Comparison of ENCODE assay signal across 8 cellular contexts in the genomic region with DNA sequence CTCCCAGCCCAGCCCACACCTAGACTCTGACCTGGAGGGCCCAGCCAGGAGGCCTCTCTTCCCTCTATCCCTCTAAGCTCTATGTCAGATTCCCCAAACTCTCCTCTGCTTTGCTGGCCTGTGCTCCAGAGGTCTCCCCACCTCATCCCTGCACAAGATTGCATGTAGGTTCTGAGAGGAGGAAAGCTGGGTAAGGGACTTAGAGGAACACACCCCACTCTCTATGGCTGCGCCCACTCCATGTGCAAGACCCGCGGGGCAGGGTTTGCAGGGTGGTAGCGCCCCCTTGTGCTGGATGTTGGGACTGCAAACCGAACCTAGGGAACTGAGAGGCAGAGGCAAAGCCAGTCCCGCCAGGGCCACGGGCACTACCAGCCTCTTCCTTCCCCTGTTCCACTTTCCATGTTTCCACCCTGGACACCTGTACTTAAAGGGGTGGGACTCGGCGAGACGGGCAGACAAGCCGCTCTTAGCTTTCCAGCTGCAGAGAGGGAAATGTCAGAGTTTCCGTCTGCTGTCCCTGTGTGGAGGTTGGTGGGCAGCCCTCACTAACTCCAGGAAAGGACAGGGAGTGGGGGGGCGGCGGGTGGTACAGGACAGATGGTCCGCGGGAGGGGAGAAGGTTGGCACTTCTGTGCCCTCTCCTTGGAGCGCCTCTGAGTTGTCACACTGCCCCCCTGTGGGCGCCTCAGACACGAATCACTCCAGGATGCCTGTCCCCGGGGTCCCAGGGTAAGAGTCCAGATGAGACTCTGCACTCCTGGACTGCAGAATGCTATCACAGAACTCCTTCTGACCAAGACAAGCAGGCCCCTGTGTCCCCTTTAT. TPM values are rescaled to one million over a fixed set of nuclear protein-coding genes. Genes with fewer than 3 reads are reported as not detected.
DNase-seq lines count a peak whose midpoint lies in the region; ATAC-seq and TF ChIP-seq lines count a peak whose summit lies in the region.

No MANE protein-coding gene starts in this region.

- TF ChIP-seq CTCF in CD8-positive, alpha-beta T cell (IDR thresholded peaks at IDR 0.05) = peak; percentile 86

- peaks cover 15% of the 10 kb centered on the region for H3K27me3 Mint-ChIP-seq in CD8-positive, alpha-beta T cell (ENCODE audit: low read depth)
- peaks cover 5% of the 10 kb centered on the region for H3K27me3 Mint-ChIP-seq in activated T-helper 17 cell treated with anti-CD3 and anti-CD28 coated beads, Interleukin-2, amount 50 U/mL, for 72 hours
- peaks cover 20 to 29% of the 10 kb centered on the region in 2 donors for H3K27me3 Mint-ChIP-seq in natural killer cell treated with Interleukin-12 subunit alpha and Interleukin-12 subunit beta and Interleukin-15 and Interleukin-18, amount 100 ng/mL, for 72 hours
- H3K27me3 Mint-ChIP-seq in stimulated activated memory B cell treated with anti-CD40 and anti-IgM and Interleukin-4, amounts not matched to agents 10 μg/mL and 1 μg/mL and 100 μg/mL, for 72 hours = no peaks in the 10 kb centered on the region

- peak overlapping the region; percentile 83 for H3K4me3 Mint-ChIP-seq in CD8-positive, alpha-beta T cell
- H3K4me3 Mint-ChIP-seq in activated T-helper 17 cell treated with anti-CD3 and anti-CD28 coated beads, Interleukin-2, amount 50 U/mL, for 72 hours = peak overlapping the region; percentile 80
- H3K4me3 Mint-ChIP-seq in natural killer cell treated with Interleukin-12 subunit alpha and Interleukin-12 subunit beta and Interleukin-15 and Interleukin-18, amount 100 ng/mL, for 72 hours = peak overlapping the region; percentile 79
- peak overlapping the region; percentile 76 for H3K4me3 Mint-ChIP-seq in stimulated activated memory B cell treated with anti-CD40 and anti-IgM and Interleukin-4, amounts not matched to agents 10 μg/mL and 1 μg/mL and 100 μg/mL, for 72 hours

- no peaks in the 10 kb centered on the region for H3K9me3 ChIP-seq in CD8-positive, alpha-beta T cell (ENCODE audit: low read length)

- no peaks in the 10 kb centered on the region for H3K9me3 Mint-ChIP-seq in CD8-positive, alpha-beta T cell
- H3K9me3 Mint-ChIP-seq in activated T-helper 17 cell treated with anti-CD3 and anti-CD28 coated beads, Interleukin-2, amount 50 U/mL, for 72 hours = no peaks in the 10 kb centered on the region
- no peaks in the 10 kb centered on the region for H3K9me3 Mint-ChIP-seq in natural killer cell treated with Interleukin-12 subunit alpha and Interleukin-12 subunit beta and Interleukin-15 and Interleukin-18, amount 100 ng/mL, for 72 hours
- no peaks in the 10 kb centered on the region for H3K9me3 Mint-ChIP-seq in stimulated activated memory B cell treated with anti-CD40 and anti-IgM and Interleukin-4, amounts not matched to agents 10 μg/mL and 1 μg/mL and 100 μg/mL, for 72 hours

- H3K36me3 Mint-ChIP-seq in CD8-positive, alpha-beta T cell = no peaks in the 10 kb centered on the region
- no peaks in the 10 kb centered on the region for H3K36me3 Mint-ChIP-seq in activated T-helper 17 cell treated with anti-CD3 and anti-CD28 coated beads, Interleukin-2, amount 50 U/mL, for 72 hours (ENCODE audit: low read depth)
- peaks cover 7% of the 10 kb centered on the region for H3K36me3 Mint-ChIP-seq in natural killer cell treated with Interleukin-12 subunit alpha and Interleukin-12 subunit beta and Interleukin-15 and Interleukin-18, amount 100 ng/mL, for 72 hours
- no peaks in the 10 kb centered on the region for H3K36me3 Mint-ChIP-seq in stimulated activated memory B cell treated with anti-CD40 and anti-IgM and Interleukin-4, amounts not matched to agents 10 μg/mL and 1 μg/mL and 100 μg/mL, for 72 hours

- DNase-seq in CD8-positive, alpha-beta T cell = peak; percentile 83 to 96 (median 89)
- DNase-seq in KBM-7 (peak; percentile 93), RPMI7951 (ENCODE audit: low read depth) (peak; percentile 83), fibroblast of peridontal ligament (ENCODE audit: extremely low read depth) (peak; percentile 90)
- peak; percentile 88 for DNase-seq in natural killer cell treated with Interleukin-12 subunit alpha and Interleukin-12 subunit beta and Interleukin-15 and Interleukin-18, amount 100 ng/mL, for 72 hours (ENCODE audit: low spot score)

- CTCF ChIA-PET in CD8-positive, alpha-beta T cell (lab: Charles Lee) = interaction anchor here (0.5 to 19.6 kb wide), 44 partner anchors 9 to 837 kb away, joined by 3 to 432 read pairs (median 4); a partner anchor contains a TSS

- POLR2A ChIA-PET in CD8-positive, alpha-beta T cell (lab: Charles Lee) = interaction anchor here (0.9 to 2.0 kb wide), 4 partner anchors 18 to 283 kb away, joined by 4 to 9 read pairs (median 6); a partner anchor contains a TSS

- H3K27ac ChIP-seq in CD8-positive, alpha-beta T cell (ENCODE audit: low read depth, low read length) = no peak overlapping the region

- H3K36me3 ChIP-seq in CD8-positive, alpha-beta T cell (ENCODE audit: insufficient read depth, low read length) = no peaks in the 10 kb centered on the region

- in situ Hi-C loops in KBM-7 (cut with MboI; ENCODE audit: low pct_unique_long_range_greater_than_20kb, low sequenced_read_pairs) = no loop called here

- no peaks in the 10 kb centered on the region for H3K27me3 ChIP-seq in CD8-positive, alpha-beta T cell (ENCODE audit: insufficient read depth, low read length)

- intact Hi-C loops in CD8-positive, alpha-beta T cell (cut with DNase I, micrococcal nuclease) = loop anchor here (1.0 to 10.0 kb wide), 7 partner anchors 19 to 858 kb away; a partner anchor contains a TSS

- peak; percentile 96 for ATAC-seq in CD8-positive, alpha-beta T cell
- peak; percentile 46 for ATAC-seq in GM21367 (IDR thresholded peaks at IDR 0.05; ENCODE audit: unreplicated experiment)
- peak; percentile 70 for ATAC-seq in activated T-helper 17 cell treated with anti-CD3 and anti-CD28 coated beads, Interleukin-2, amount 50 U/mL, for 72 hours (replicated peaks)
- peak; percentile 70 to 73 for ATAC-seq in natural killer cell treated with Interleukin-12 subunit alpha and Interleukin-12 subunit beta and Interleukin-15 and Interleukin-18, amount 100 ng/mL, for 72 hours
- ATAC-seq in stimulated activated memory B cell treated with anti-CD40 and anti-IgM and Interleukin-4, amounts not matched to agents 10 μg/mL and 1 μg/mL and 100 μg/mL, for 72 hours = peak; percentile 95

- H3K27ac Mint-ChIP-seq in CD8-positive, alpha-beta T cell = peak overlapping the region; percentile 41
- H3K27ac Mint-ChIP-seq in activated T-helper 17 cell treated with anti-CD3 and anti-CD28 coated beads, Interleukin-2, amount 50 U/mL, for 72 hours = peak overlapping the region; percentile 82
- H3K27ac Mint-ChIP-seq in natural killer cell treated with Interleukin-12 subunit alpha and Interleukin-12 subunit beta and Interleukin-15 and Interleukin-18, amount 100 ng/mL, for 72 hours = peak overlapping the region; percentile 86 to 89
- peak overlapping the region; percentile 65 for H3K27ac Mint-ChIP-seq in stimulated activated memory B cell treated with anti-CD40 and anti-IgM and Interleukin-4, amounts not matched to agents 10 μg/mL and 1 μg/mL and 100 μg/mL, for 72 hours

- peak overlapping the region; percentile 96 for H3K4me3 ChIP-seq in CD8-positive, alpha-beta T cell (ENCODE audit: low read depth, low read length)

- H3K4me1 ChIP-seq in CD8-positive, alpha-beta T cell (ENCODE audit: insufficient read depth, low read length) = peaks cover 10% of the 10 kb centered on the region

- peaks cover 9% of the 10 kb centered on the region for H3K4me1 Mint-ChIP-seq in CD8-positive, alpha-beta T cell (ENCODE audit: low read depth)
- peaks cover 15% of the 10 kb centered on the region for H3K4me1 Mint-ChIP-seq in activated T-helper 17 cell treated with anti-CD3 and anti-CD28 coated beads, Interleukin-2, amount 50 U/mL, for 72 hours
- H3K4me1 Mint-ChIP-seq in natural killer cell treated with Interleukin-12 subunit alpha and Interleukin-12 subunit beta and Interleukin-15 and Interleukin-18, amount 100 ng/mL, for 72 hours (ENCODE audit: low read depth in 2 of 2) = peaks cover 25 to 30% of the 10 kb centered on the region in 2 donors
- H3K4me1 Mint-ChIP-seq in stimulated activated memory B cell treated with anti-CD40 and anti-IgM and Interleukin-4, amounts not matched to agents 10 μg/mL and 1 μg/mL and 100 μg/mL, for 72 hours = peaks cover 17% of the 10 kb centered on the region

RNA-seq across cellular contexts. Expression of a gene that starts 16.8 kb away (rescaled TPM):
- total RNA-seq in CD8-positive, alpha-beta T cell = 1 to 10 TPM; 1.4 TPM
- 613 and 718 TPM in 2 replicates for total RNA-seq in RPMI7951 (2014; rRNA removed; shearing (Covaris generic))
- 1 to 10 TPM; 1.5 to 2.1 TPM for total RNA-seq in activated T-helper 17 cell treated with anti-CD3 and anti-CD28 coated beads, Interleukin-2, amount 50 U/mL, for 72 hours
- 1 to 10 TPM; 3.7 to 8.0 TPM for total RNA-seq in natural killer cell treated with Interleukin-12 subunit alpha and Interleukin-12 subunit beta and Interleukin-15 and Interleukin-18, amount 100 ng/mL, for 72 hours

RNA-seq across cellular contexts. Expression of a gene that starts 18.4 kb away (rescaled TPM):
- total RNA-seq in CD8-positive, alpha-beta T cell = 10 to 100 TPM; 37.1 to 39.2 TPM
- 41.9 and 44.9 TPM in 2 replicates for total RNA-seq in RPMI7951 (2014; rRNA removed; shearing (Covaris generic))
- 10 to 100 TPM; 61.3 to 78.1 TPM for total RNA-seq in activated T-helper 17 cell treated with anti-CD3 and anti-CD28 coated beads, Interleukin-2, amount 50 U/mL, for 72 hours
- total RNA-seq in natural killer cell treated with Interleukin-12 subunit alpha and Interleukin-12 subunit beta and Interleukin-15 and Interleukin-18, amount 100 ng/mL, for 72 hours = 10 to 100 TPM; 53.4 to 60.4 TPM

RNA-seq across cellular contexts. Expression of a gene that starts 23.5 kb away (rescaled TPM):
- 10 to 100 TPM; 22.3 to 25.7 TPM for total RNA-seq in CD8-positive, alpha-beta T cell
- total RNA-seq in RPMI7951 (2014; rRNA removed; shearing (Covaris generic)) = 93.9 and 100 TPM in 2 replicates
- total RNA-seq in activated T-helper 17 cell treated with anti-CD3 and anti-CD28 coated beads, Interleukin-2, amount 50 U/mL, for 72 hours = 100 to 1,000 TPM in 1 of 2 donors, 10 to 100 TPM in 1; 90.4 to 142 TPM
- 100 to 1,000 TPM; 116 to 134 TPM for total RNA-seq in natural killer cell treated with Interleukin-12 subunit alpha and Interleukin-12 subunit beta and Interleukin-15 and Interleukin-18, amount 100 ng/mL, for 72 hours

RNA-seq across cellular contexts. Expression of a gene that starts 29.9 kb away (rescaled TPM):
- 1 to 10 TPM; 4.1 to 5.4 TPM for total RNA-seq in CD8-positive, alpha-beta T cell
- total RNA-seq in RPMI7951 (2014; rRNA removed; shearing (Covaris generic)) = 0.12 and 0.59 TPM in 2 replicates
- 1 to 10 TPM in 1 of 2 donors, under 1 TPM in 1; 0.56 to 1.3 TPM for total RNA-seq in activated T-helper 17 cell treated with anti-CD3 and anti-CD28 coated beads, Interleukin-2, amount 50 U/mL, for 72 hours
- under 1 TPM in 1 of 2 donors, not detected in 1; 0.43 TPM for total RNA-seq in natural killer cell treated with Interleukin-12 subunit alpha and Interleukin-12 subunit beta and Interleukin-15 and Interleukin-18, amount 100 ng/mL, for 72 hours

RNA-seq across cellular contexts. Expression of a gene that starts 37.9 kb away (rescaled TPM):
- total RNA-seq in CD8-positive, alpha-beta T cell = under 1 TPM; 0.33 TPM
- 2.2 and 2.5 TPM in 2 replicates for total RNA-seq in RPMI7951 (2014; rRNA removed; shearing (Covaris generic))
- total RNA-seq in activated T-helper 17 cell treated with anti-CD3 and anti-CD28 coated beads, Interleukin-2, amount 50 U/mL, for 72 hours = under 1 TPM; 0.15 to 0.71 TPM
- total RNA-seq in natural killer cell treated with Interleukin-12 subunit alpha and Interleukin-12 subunit beta and Interleukin-15 and Interleukin-18, amount 100 ng/mL, for 72 hours = under 1 TPM; 0.36 to 0.59 TPM

Comparison
In these comparisons a context has a peak if more than half of its experiments do, and no peak if none do; other contexts are left out.
1. ATAC-seq: peak in every context shown above with its lines; median percentile 96 in CD8-positive, alpha-beta T cell; 95 in stimulated activated memory B cell treated with anti-CD40 and anti-IgM and Interleukin-4, amounts not matched to agents 10 μg/mL and 1 μg/mL and 100 μg/mL, for 72 hours; 72 in natural killer cell treated with Interleukin-12 subunit alpha and Interleukin-12 subunit beta and Interleukin-15 and Interleukin-18, amount 100 ng/mL, for 72 hours; 70 in activated T-helper 17 cell treated with anti-CD3 and anti-CD28 coated beads, Interleukin-2, amount 50 U/mL, for 72 hours; 46 in GM21367.
2. RNA of a gene that starts 16.8 kb away (total RNA-seq): 613 to 718 TPM in RPMI7951; 3.7 to 8.0 TPM in natural killer cell treated with Interleukin-12 subunit alpha and Interleukin-12 subunit beta and Interleukin-15 and Interleukin-18, amount 100 ng/mL, for 72 hours, 1.5 to 2.1 TPM in activated T-helper 17 cell treated with anti-CD3 and anti-CD28 coated beads, Interleukin-2, amount 50 U/mL, for 72 hours and 1.4 TPM in CD8-positive, alpha-beta T cell; every median in the first group is over 10 times any median in the second.
3. Peak in every context shown above with its lines, with median percentiles within 50 percentile points of each other: DNase-seq, H3K27ac Mint-ChIP-seq and H3K4me3 Mint-ChIP-seq.